ENCODE assay signal across 20 cellular contexts in the genomic region with DNA sequence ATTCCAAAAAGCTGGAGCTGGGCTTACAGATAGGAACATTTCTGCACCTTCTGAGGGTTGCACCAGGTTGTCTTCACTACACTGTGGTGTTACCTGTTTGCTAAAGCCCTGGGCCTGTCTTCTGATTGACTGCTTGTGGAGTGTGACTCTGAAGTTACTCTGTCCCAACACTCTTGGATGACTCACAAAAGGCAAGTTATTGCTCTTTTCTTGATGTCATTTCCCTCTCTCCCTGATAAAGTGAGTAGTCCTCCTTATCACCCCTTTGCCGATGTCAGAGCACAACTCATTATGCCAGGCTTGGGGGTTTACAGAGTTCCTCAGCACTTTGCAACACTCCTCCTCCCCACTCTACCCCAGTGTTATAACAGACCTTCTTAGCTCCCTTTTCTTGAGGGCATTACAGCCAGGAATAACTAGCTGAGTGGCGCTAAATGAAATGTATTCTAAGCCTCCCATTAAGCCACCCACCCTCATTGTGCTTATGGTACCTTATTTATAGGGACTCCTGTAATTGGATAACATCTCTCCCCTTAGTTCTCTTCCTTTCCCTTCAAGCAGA. TPM values are rescaled to one million over a fixed set of nuclear protein-coding genes. Genes with fewer than 3 reads are reported as not detected.
DNase-seq lines count a peak whose midpoint lies in the region; ATAC-seq and TF ChIP-seq lines count a peak whose summit lies in the region.
"Had no signal": no experiment of that assay in that cellular context is flagged by ENCODE, and none has a peak within 500 bp of the region (broad histone marks: within the 10 kb centered on the region; RNA-seq: fewer than 3 reads in every experiment).

No MANE protein-coding gene starts in this region.

- H3K4me3 ChIP-seq in brain microvascular endothelial cell (ENCODE audit: low read depth, low read length) (no peak overlapping the region), BE2C (ENCODE audit: low read depth, low read length) (no peak overlapping the region)
- H3K4me3 ChIP-seq: gastrocnemius medialis, ovary had no signal

- H3K36me3 ChIP-seq in brain microvascular endothelial cell (replicated peaks) (no peaks in the 10 kb centered on the region), BE2C (no peaks in the 10 kb centered on the region)
- H3K36me3 ChIP-seq: gastrocnemius medialis, ovary had no signal

- DNase-seq in ELR (ENCODE audit: low read depth) (peak; percentile 79), LHCN-M2 (ENCODE audit: low read depth) (peak; percentile 15), brain microvascular endothelial cell (peak; percentile 76), non-pigmented ciliary epithelial cell (ENCODE audit: low read depth) (peak; percentile 40), BE2C (no peak), SKM-1 (lab: John Stamatoyannopoulos, UW; ENCODE audit: unreplicated experiment) (no peak)
- DNase-seq: activated CD8-positive, alpha-beta T cell treated with anti-CD3 and anti-CD28 coated beads for 36 hours; activated naive CD8-positive, alpha-beta T cell treated with anti-CD3 and anti-CD28 coated beads, Interleukin-2, amount 50 U/mL, for 24 hours; activated T-cell treated with anti-CD3 and anti-CD28 coated beads, Interleukin-2, amount 50 U/mL, for 72 hours; C1 segment of cervical spinal cord; endodermal cell; gastrocnemius medialis; NCI-H146; ovary had no signal

- no peaks in the 10 kb centered on the region for H3K9me3 ChIP-seq in BE2C
- H3K9me3 ChIP-seq: gastrocnemius medialis, ovary had no signal

- no peak for ATAC-seq in HG02885 (IDR thresholded peaks at IDR 0.05; ENCODE audit: poor library complexity, unreplicated experiment)
- ATAC-seq: activated CD8-positive, alpha-beta T cell treated with anti-CD3 and anti-CD28 coated beads for 36 hours; activated naive CD8-positive, alpha-beta T cell treated with anti-CD3 and anti-CD28 coated beads, Interleukin-2, amount 50 U/mL, for 24 hours; gastrocnemius medialis had no signal

- no peak for TF ChIP-seq CTCF in brain microvascular endothelial cell (IDR thresholded peaks at IDR 0.05; ENCODE audit: low read depth, low read length, missing control alignments)
- no peak for TF ChIP-seq CTCF in BE2C (IDR thresholded peaks at IDR 0.05; ENCODE audit: low read depth, low read length)

- H3K27ac ChIP-seq in brain microvascular endothelial cell = no peak overlapping the region
- H3K27ac ChIP-seq: gastrocnemius medialis, ovary, VCaP had no signal

- no peaks in the 10 kb centered on the region for H3K4me1 ChIP-seq in BE2C
- H3K4me1 ChIP-seq: gastrocnemius medialis had no signal

- no peaks in the 10 kb centered on the region for H3K27me3 ChIP-seq in brain microvascular endothelial cell (replicated peaks)
- peaks cover 32% of the 10 kb centered on the region for H3K27me3 ChIP-seq in BE2C
- H3K27me3 ChIP-seq: gastrocnemius medialis, ovary had no signal

- in situ Hi-C loops in brain microvascular endothelial cell (cut with HindIII; ENCODE audit: low pct_ligation_motif_present, low sequenced_read_pairs) = no loop called here

RNA-seq across cellular contexts. Expression of a gene that starts 36.1 kb away (rescaled TPM):
- not detected in 2 replicates for total RNA-seq in LHCN-M2 (2014; rRNA removed)
- polyA plus RNA-seq in LHCN-M2 (2012) = not detected
- not detected for polyA plus RNA-seq in BE2C (2012; ENCODE audit: insufficient read depth, insufficient read length, low read depth)
- total RNA-seq: activated CD8-positive, alpha-beta T cell treated with anti-CD3 and anti-CD28 coated beads for 36 hours; activated T-cell treated with anti-CD3 and anti-CD28 coated beads, Interleukin-2, amount 50 U/mL, for 72 hours; cerebellum; endodermal cell; gastrocnemius medialis; liver; NCI-H460; ovary; skeletal muscle tissue had no signal
- polyA plus RNA-seq: liver, ovary had no signal

Comparison
In these comparisons a context has a peak if more than half of its experiments do, and no peak if none do; other contexts are left out.
1. DNase-seq: peak in ELR (single experiment), LHCN-M2 (single experiment), brain microvascular endothelial cell (single experiment) and non-pigmented ciliary epithelial cell (single experiment); none in BE2C (single experiment) and SKM-1 (single experiment).